1 cellular context compared by ENCODE assay signal in the genomic region with DNA sequence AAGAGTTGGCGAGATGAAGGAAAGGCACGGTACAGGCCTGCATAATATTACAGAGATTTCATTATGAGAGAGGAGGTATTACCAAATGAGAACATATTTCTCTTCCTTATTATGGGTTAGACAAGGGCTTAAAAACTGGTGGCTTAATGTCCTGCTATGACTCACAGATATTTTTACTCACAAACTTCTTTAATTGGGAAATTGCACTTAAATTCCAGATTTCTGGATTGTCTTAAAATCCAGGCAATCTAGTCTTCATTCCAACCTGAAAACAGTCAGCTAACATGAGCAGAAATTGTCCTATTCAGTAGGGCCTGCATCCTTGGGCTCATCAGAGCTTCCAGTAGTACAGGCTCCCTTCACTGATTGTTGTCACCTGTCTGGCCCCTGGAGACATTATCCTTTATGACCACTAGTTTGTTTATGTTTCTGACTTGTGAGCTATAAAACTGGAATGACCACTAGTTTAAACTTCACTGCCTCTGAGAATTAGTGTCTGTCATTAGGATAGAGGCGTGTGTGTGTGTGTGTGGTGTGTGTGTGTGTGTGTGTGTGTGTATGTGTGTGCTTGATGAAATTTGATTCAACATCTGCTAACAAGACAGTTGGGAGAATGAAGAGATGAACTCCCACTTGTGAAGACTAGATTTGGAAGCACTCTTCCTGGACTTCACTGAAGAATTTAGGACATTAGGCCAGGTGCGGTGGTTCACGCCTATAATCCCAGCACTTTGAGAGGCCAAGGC.
TF ChIP-seq lines count a peak whose summit lies in the region.

No MANE protein-coding gene starts in this region.

TF ChIP-seq in K562, 482 proteins besides CTCF, POLR2A, EP300 and RAD21 (continued from another document):
- TF ChIP-seq ETV6 (IDR thresholded peaks at IDR 0.05; ENCODE audit: borderline replicate concordance in 1 of 2, low read depth in 2 of 2, low read length in 1 of 2) (no peak), ETV6 (CRISPR knock-in tag; IDR thresholded peaks at IDR 0.05; ENCODE audit: borderline replicate concordance) (no peak), NR4A1 (CRISPR knock-in tag; IDR thresholded peaks at IDR 0.05) (no peak), NR4A1 (tag; IDR thresholded peaks at IDR 0.05) (no peak), MTA1 (IDR thresholded peaks at IDR 0.05; ENCODE audit: borderline replicate concordance) (no peak)
